ENCODE assay signal across 9 cellular contexts in the genomic region with DNA sequence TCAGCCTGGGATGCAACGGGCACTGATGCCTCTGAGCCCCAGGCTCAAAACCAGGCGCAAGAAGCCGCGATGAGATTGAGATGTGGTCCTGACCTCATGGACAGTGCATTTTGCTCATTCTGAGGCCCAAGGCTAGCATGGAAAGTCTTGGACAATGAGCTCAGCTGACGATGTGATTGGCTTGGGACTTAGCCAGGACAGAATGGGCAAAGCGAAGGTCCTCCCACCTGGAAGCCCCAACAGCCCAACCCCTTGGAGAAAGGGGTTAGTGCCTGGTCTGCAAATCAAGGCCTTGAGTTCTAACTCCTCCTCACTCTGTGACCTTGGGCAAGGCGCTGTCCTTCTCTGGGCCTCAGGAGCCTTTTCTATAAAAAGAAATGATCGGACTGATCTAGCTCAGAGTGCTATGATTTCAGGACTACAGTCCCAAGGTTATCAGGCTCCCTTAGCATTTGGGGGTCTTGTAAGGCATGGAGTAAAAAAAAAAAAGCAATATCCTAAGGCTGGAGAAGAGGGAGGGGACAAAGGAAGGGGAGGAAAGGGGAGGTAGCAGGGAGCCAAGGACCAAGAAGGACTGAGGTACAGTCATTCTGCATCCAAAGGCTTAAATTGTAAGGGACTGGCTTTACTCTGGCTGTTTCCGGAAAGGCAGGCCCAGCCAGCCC. TPM values are rescaled to one million over a fixed set of nuclear protein-coding genes. Genes with fewer than 3 reads are reported as not detected.
A peak's percentile ranks its signal among the peaks of the same experiment; 100 is the strongest.
DNase-seq lines count a peak whose midpoint lies in the region; ATAC-seq and TF ChIP-seq lines count a peak whose summit lies in the region.
"Had no signal": no experiment of that assay in that cellular context is flagged by ENCODE, and none has a peak within 500 bp of the region (broad histone marks: within the 10 kb centered on the region; RNA-seq: fewer than 3 reads in every experiment).

No MANE protein-coding gene starts in this region.

- peak overlapping the region; percentile 64 for H3K27ac ChIP-seq in CD4-positive, alpha-beta T cell (ENCODE audit: low read depth, low read length)
- peak overlapping the region; percentile 91 to 99 for H3K27ac ChIP-seq in coronary artery

- no peaks in the 10 kb centered on the region for H3K9me3 ChIP-seq in CD4-positive, alpha-beta T cell (ENCODE audit: control insufficient read depth, low read length)

- H3K36me3 Mint-ChIP-seq in CD4-positive, alpha-beta T cell (ENCODE audit: low read depth), result peaks cover 48% of the 10 kb centered on the region
- H3K36me3 Mint-ChIP-seq in osteocyte (ENCODE audit: unreplicated experiment), result peaks cover 1% of the 10 kb centered on the region

- DNase-seq in CD4-positive, alpha-beta T cell, result no peak
- DNase-seq in NB4 (ENCODE audit: low read depth), result no peak
- no peak for DNase-seq in coronary artery (ENCODE audit: low spot score)
- no peak for DNase-seq in osteocyte (ENCODE audit: extremely low spot score, unreplicated experiment)
- no peak for DNase-seq in KBM-7
- DNase-seq in sciatic nerve (ENCODE audit: low spot score), result no peak
- DNase-seq in UCSD-AML1 (lab: John Stamatoyannopoulos, UW; ENCODE audit: unreplicated experiment), result no peak

- CTCF ChIA-PET in CD4-positive, alpha-beta T cell (lab: Charles Lee), result interaction anchor here (0.7 to 2.3 kb wide), 2 partner anchors 34 to 87 kb away, joined by 3 to 15 read pairs; no protein-coding TSS in a partner anchor

- H3K27ac Mint-ChIP-seq in CD4-positive, alpha-beta T cell, result peak overlapping the region; percentile 89
- peak overlapping the region; percentile 75 for H3K27ac Mint-ChIP-seq in osteocyte (ENCODE audit: unreplicated experiment)

- POLR2A ChIA-PET in CD4-positive, alpha-beta T cell (lab: Charles Lee), result interaction anchor here (0.6 to 0.8 kb wide), 2 partner anchors 107 to 365 kb away, joined by 3 read pairs; no protein-coding TSS in a partner anchor

- H3K4me3 Mint-ChIP-seq in CD4-positive, alpha-beta T cell, result peak overlapping the region; percentile 87
- H3K4me3 Mint-ChIP-seq in osteocyte (ENCODE audit: unreplicated experiment), result no peak overlapping the region

- TF ChIP-seq POLR2A in NB4 (IDR thresholded peaks at IDR 0.05; ENCODE audit: extremely low read depth, insufficient read length), result no peak

- intact Hi-C loops in CD4-positive, alpha-beta T cell (cut with DNase I, micrococcal nuclease), result loop anchor here (2.0 to 5.0 kb wide), 2 partner anchors 35 to 87 kb away; a partner anchor contains a TSS
- intact Hi-C loops in sciatic nerve (cut with DNase I), result no loop called here

- in situ Hi-C loops in KBM-7 (cut with MboI; ENCODE audit: low pct_unique_long_range_greater_than_20kb, low sequenced_read_pairs), result no loop called here

- H3K27me3 ChIP-seq in CD4-positive, alpha-beta T cell (ENCODE audit: control insufficient read depth, insufficient read depth, low read length), result no peaks in the 10 kb centered on the region

- H3K4me1 Mint-ChIP-seq in CD4-positive, alpha-beta T cell (ENCODE audit: low read depth), result peaks cover 56% of the 10 kb centered on the region
- peaks cover 36% of the 10 kb centered on the region for H3K4me1 Mint-ChIP-seq in osteocyte (ENCODE audit: unreplicated experiment)

- peak overlapping the region; percentile 99 for H3K4me3 ChIP-seq in NB4 (ENCODE audit: low read depth, low read length)
- peak overlapping the region; percentile 80 for H3K4me3 ChIP-seq in coronary artery

- no peak for TF ChIP-seq CTCF in CD4-positive, alpha-beta T cell (IDR thresholded peaks at IDR 0.05)
- no peak for TF ChIP-seq CTCF in NB4 (IDR thresholded peaks at IDR 0.05; ENCODE audit: low read depth, low read length)
- no peak for TF ChIP-seq CTCF in coronary artery (IDR thresholded peaks at IDR 0.05)
- no peak for TF ChIP-seq CTCF in osteocyte (IDR thresholded peaks at IDR 0.05)

- H3K9me3 Mint-ChIP-seq in CD4-positive, alpha-beta T cell, result no peaks in the 10 kb centered on the region
- H3K9me3 Mint-ChIP-seq in osteocyte (ENCODE audit: unreplicated experiment), result no peaks in the 10 kb centered on the region

- H3K27me3 Mint-ChIP-seq in CD4-positive, alpha-beta T cell, result no peaks in the 10 kb centered on the region
- H3K27me3 Mint-ChIP-seq in osteocyte (ENCODE audit: unreplicated experiment), result no peaks in the 10 kb centered on the region

- ATAC-seq in CD4-positive, alpha-beta T cell (ENCODE audit: poor library complexity), result no peak
- no peak for ATAC-seq in sciatic nerve
- ATAC-seq in GM21723 (IDR thresholded peaks at IDR 0.05; ENCODE audit: unreplicated experiment), result no peak

RNA-seq across cellular contexts. Expression of a gene that starts 2.7 kb away (rescaled TPM):
- total RNA-seq in CD4-positive, alpha-beta T cell, result 1 to 10 TPM; 6.9 to 7.3 TPM
- total RNA-seq in osteocyte, result 14.9 and 17.1 TPM in 2 replicates
- 75.4 TPM for total RNA-seq in sciatic nerve

RNA-seq across cellular contexts. Expression of a gene that starts 33.8 kb away (rescaled TPM):
- total RNA-seq in CD4-positive, alpha-beta T cell, result 1 to 10 TPM in 1 of 2 experiments, under 1 TPM in 1; 0.53 to 1.1 TPM
- not detected in 2 replicates for total RNA-seq in osteocyte
- not detected for total RNA-seq in sciatic nerve
- total RNA-seq: epithelial cell of proximal tubule had no signal

RNA-seq across cellular contexts. Expression of a gene that starts 36.1 kb away (rescaled TPM):
- under 1 TPM; 0.17 to 0.19 TPM for total RNA-seq in CD4-positive, alpha-beta T cell
- total RNA-seq in osteocyte (0.81 and 0.84 TPM in 2 replicates), sciatic nerve (2.5 TPM)

RNA-seq across cellular contexts. Expression of a gene that starts 43.3 kb away (rescaled TPM):
- not detected for total RNA-seq in CD4-positive, alpha-beta T cell
- total RNA-seq in osteocyte, result not detected in 2 replicates
- not detected for total RNA-seq in sciatic nerve
- total RNA-seq: epithelial cell of proximal tubule had no signal
